In genomic region chr10:32955299-32955772, GRCh38 we compare ENCODE assay signal across 10 cellular contexts. TPM values are rescaled to one million over a fixed set of nuclear protein-coding genes. Genes with fewer than 3 reads are reported as not detected.
DNase-seq lines count a peak whose midpoint lies in the region; ATAC-seq and TF ChIP-seq lines count a peak whose summit lies in the region.
"Had no signal": no experiment of that assay in that cellular context is flagged by ENCODE, and none has a peak within 500 bp of the region (broad histone marks: within the 10 kb centered on the region; RNA-seq: fewer than 3 reads in every experiment).

No MANE protein-coding gene starts in this region.

- peak overlapping the region; percentile 80 for H3K4me3 ChIP-seq in iPS-20b (ENCODE audit: low read length)
- peak overlapping the region; percentile 22 to 97 (median 78) for H3K4me3 ChIP-seq in stomach

- H3K9me3 Mint-ChIP-seq in T-helper 2 cell treated with Interferon-gamma antibody and Interleukin-4, amounts not matched to agents 5 μg/mL and 100 μg/mL, for 36 hours: no peaks in the 10 kb centered on the region
- no peaks in the 10 kb centered on the region for H3K9me3 Mint-ChIP-seq in activated T-helper 17 cell treated with anti-CD3 and anti-CD28 coated beads, Interleukin-2, amount 50 U/mL, for 72 hours

- 20 to 30% (median 23%) methylated on average over 4 of the region's 4 CpGs for WGBS in stomach, 5 donors

- H3K4me1 ChIP-seq in iPS-20b (ENCODE audit: insufficient read depth, low read length) (peaks cover 55% of the 10 kb centered on the region), stomach (peaks cover 49 to 82% (median 68%) of the 10 kb centered on the region in 4 donors)

- no peak for DNase-seq in T-helper 2 cell treated with Interferon-gamma antibody and Interleukin-4, amounts not matched to agents 5 μg/mL and 100 μg/mL, for 36 hours (ENCODE audit: low spot score)
- DNase-seq in T-helper 2 cell: no peak
- DNase-seq in stomach: no peak
- DNase-seq in NCI-H1930 (lab: John Stamatoyannopoulos, UW): no peak
- DNase-seq in DMS153 (lab: John Stamatoyannopoulos, UW): no peak
- DNase-seq: activated gamma-delta T cell treated with Interleukin-2 at 50 U/mL for 16 hours had no signal

- H3K27ac ChIP-seq in iPS-20b (ENCODE audit: low read length) (no peak overlapping the region), stomach (peak overlapping the region in 4 of 5 donors; percentile 96 to 98 (median 97))
- H3K27ac ChIP-seq: C4-2B had no signal

- no peak for TF ChIP-seq EP300 in stomach (IDR thresholded peaks at IDR 0.05)

- H3K27ac Mint-ChIP-seq in T-helper 2 cell treated with Interferon-gamma antibody and Interleukin-4, amounts not matched to agents 5 μg/mL and 100 μg/mL, for 36 hours: no peak overlapping the region
- peak overlapping the region; percentile 92 for H3K27ac Mint-ChIP-seq in activated T-helper 17 cell treated with anti-CD3 and anti-CD28 coated beads, Interleukin-2, amount 50 U/mL, for 72 hours

- H3K27me3 Mint-ChIP-seq in T-helper 2 cell treated with Interferon-gamma antibody and Interleukin-4, amounts not matched to agents 5 μg/mL and 100 μg/mL, for 36 hours (ENCODE audit: low read depth): no peaks in the 10 kb centered on the region
- H3K27me3 Mint-ChIP-seq in activated T-helper 17 cell treated with anti-CD3 and anti-CD28 coated beads, Interleukin-2, amount 50 U/mL, for 72 hours: no peaks in the 10 kb centered on the region

- H3K4me3 Mint-ChIP-seq in T-helper 2 cell treated with Interferon-gamma antibody and Interleukin-4, amounts not matched to agents 5 μg/mL and 100 μg/mL, for 36 hours: peak overlapping the region; percentile 49
- H3K4me3 Mint-ChIP-seq in activated T-helper 17 cell treated with anti-CD3 and anti-CD28 coated beads, Interleukin-2, amount 50 U/mL, for 72 hours: peak overlapping the region; percentile 84

- no peak for TF ChIP-seq CTCF in stomach (IDR thresholded peaks at IDR 0.05)

- H3K27me3 ChIP-seq in iPS-20b (ENCODE audit: insufficient read depth, low read length): no peaks in the 10 kb centered on the region
- no peaks in the 10 kb centered on the region for H3K27me3 ChIP-seq in stomach

- H3K36me3 ChIP-seq in iPS-20b (ENCODE audit: insufficient read depth, low read depth, low read length): no peaks in the 10 kb centered on the region
- H3K36me3 ChIP-seq in stomach: no peaks in the 10 kb centered on the region

- peak overlapping the region; percentile 85 for H3K9ac ChIP-seq in iPS-20b (ENCODE audit: low read depth, low read length)

- no peak for ATAC-seq in activated T-helper 17 cell treated with anti-CD3 and anti-CD28 coated beads, Interleukin-2, amount 50 U/mL, for 72 hours (replicated peaks)
- ATAC-seq in GM18861 (IDR thresholded peaks at IDR 0.05; ENCODE audit: unreplicated experiment): no peak

- peaks cover 55% of the 10 kb centered on the region for H3K4me1 Mint-ChIP-seq in T-helper 2 cell treated with Interferon-gamma antibody and Interleukin-4, amounts not matched to agents 5 μg/mL and 100 μg/mL, for 36 hours (ENCODE audit: low read depth)
- peaks cover 53% of the 10 kb centered on the region for H3K4me1 Mint-ChIP-seq in activated T-helper 17 cell treated with anti-CD3 and anti-CD28 coated beads, Interleukin-2, amount 50 U/mL, for 72 hours

- no peak for TF ChIP-seq POLR2A in stomach (IDR thresholded peaks at IDR 0.05)

- no peaks in the 10 kb centered on the region for H3K36me3 Mint-ChIP-seq in T-helper 2 cell treated with Interferon-gamma antibody and Interleukin-4, amounts not matched to agents 5 μg/mL and 100 μg/mL, for 36 hours (ENCODE audit: low read depth)
- H3K36me3 Mint-ChIP-seq in activated T-helper 17 cell treated with anti-CD3 and anti-CD28 coated beads, Interleukin-2, amount 50 U/mL, for 72 hours (ENCODE audit: low read depth): peaks cover 68% of the 10 kb centered on the region

- intact Hi-C loops in stomach (cut with DNase I; ENCODE audit: low total_unique reads): no loop called here

- H3K9me3 ChIP-seq in iPS-20b (ENCODE audit: insufficient read depth, low read depth, low read length) (no peaks in the 10 kb centered on the region), stomach (no peaks in the 10 kb centered on the region)

RNA-seq across cellular contexts. Expression of gene ITGB1, which starts 2.7 kb away (rescaled TPM):
- total RNA-seq in activated T-helper 17 cell treated with anti-CD3 and anti-CD28 coated beads, Interleukin-2, amount 50 U/mL, for 72 hours: 100 to 1,000 TPM; 125 to 126 TPM
- total RNA-seq in stomach: 100 to 1,000 TPM; 134 to 909 (median 278) TPM
- 10 to 100 TPM; 57.9 to 97.9 (median 91.4) TPM for polyA plus RNA-seq in stomach
